8 cellular contexts compared by ENCODE assay signal in genomic region chr19:41570639-41571112, GRCh38. TPM values are rescaled to one million over a fixed set of nuclear protein-coding genes. Genes with fewer than 3 reads are reported as not detected.
DNase-seq lines count a peak whose midpoint lies in the region; ATAC-seq and TF ChIP-seq lines count a peak whose summit lies in the region.

No MANE protein-coding gene starts in this region.

- H3K27me3 Mint-ChIP-seq in naive thymus-derived CD8-positive, alpha-beta T cell = peaks cover 0 to under 1% (median 0%) of the 10 kb centered on the region in 5 donors

- no peak overlapping the region for H3K4me3 ChIP-seq in epithelial cell of esophagus (ENCODE audit: low read length)

- H3K27ac Mint-ChIP-seq in naive thymus-derived CD8-positive, alpha-beta T cell = peak overlapping the region in 7 of 10 donors; percentile 41 to 90 (median 74)

- peak overlapping the region in 2 of 10 donors; percentile 42 to 63 for H3K4me3 Mint-ChIP-seq in naive thymus-derived CD8-positive, alpha-beta T cell

- H3K36me3 Mint-ChIP-seq in naive thymus-derived CD8-positive, alpha-beta T cell = peaks cover 0 to 46% (median 4%) of the 10 kb centered on the region in 3 donors

- peak; percentile 97 for TF ChIP-seq CTCF in epithelial cell of esophagus (IDR thresholded peaks at IDR 0.05; ENCODE audit: insufficient read depth, low read depth, low read length, missing control alignments)

- peak; percentile 98 to 99 for ATAC-seq in naive thymus-derived CD8-positive, alpha-beta T cell
- no peak for ATAC-seq in HG03457 (IDR thresholded peaks at IDR 0.05; ENCODE audit: unreplicated experiment)

- peaks cover 17 to 53% (median 47%) of the 10 kb centered on the region in 4 donors for H3K4me1 Mint-ChIP-seq in naive thymus-derived CD8-positive, alpha-beta T cell

- no peaks in the 10 kb centered on the region for H3K9me3 Mint-ChIP-seq in naive thymus-derived CD8-positive, alpha-beta T cell

- DNase-seq in COLO829 (ENCODE audit: low spot score) (peak; percentile 57), HS-5 (ENCODE audit: low read depth) (peak; percentile 16), NOMO-1 treated with DMSO at 0.1 percent for 48 hours (lab: John Stamatoyannopoulos, UW; ENCODE audit: unreplicated experiment) (peak; percentile 75), epithelial cell of esophagus (ENCODE audit: low read depth) (peak; percentile 75)
- DNase-seq in activated CD8-positive, alpha-beta memory T cell treated with anti-CD3 and anti-CD28 coated beads for 48 hours (ENCODE audit: low read depth in 2 of 3, low spot score in 2 of 3) = peak in 2 of 3 experiments; percentile 60 to 78
- peak; percentile 69 to 92 (median 83) for DNase-seq in naive thymus-derived CD8-positive, alpha-beta T cell
- peak; percentile 66 to 68 for DNase-seq in stimulated activated CD8-positive, alpha-beta memory T cell treated with anti-CD3 and anti-CD28 coated beads, Interleukin-7, amount 100 ng/mL, for 4 hours (ENCODE audit: low read depth in 2 of 2)

- POLR2A ChIA-PET in naive thymus-derived CD8-positive, alpha-beta T cell (lab: Charles Lee) = interaction anchor here (0.7 to 23.1 kb wide), 6 partner anchors 10 to 307 kb away, joined by 3 to 562 read pairs (median 4); partner anchors contain the start of gene HNRNPUL1

RNA-seq across cellular contexts. Expression of gene CEACAM21, which starts 5.3 kb away (rescaled TPM):
- 10 to 100 TPM; 56.7 to 59.1 TPM for total RNA-seq in naive thymus-derived CD8-positive, alpha-beta T cell
- polyA plus RNA-seq in naive thymus-derived CD8-positive, alpha-beta T cell = 10 to 100 TPM; 16.7 to 44.2 (median 19.8) TPM

RNA-seq across cellular contexts. Expression of gene CEACAM4, which starts 56.2 kb away (rescaled TPM):
- not detected for total RNA-seq in naive thymus-derived CD8-positive, alpha-beta T cell
- polyA plus RNA-seq in naive thymus-derived CD8-positive, alpha-beta T cell = not detected

Comparison
In these comparisons a context has a peak if more than half of its experiments do, and no peak if none do; other contexts are left out.
1. DNase-seq: peak in every context shown above with its lines; median percentile 83 in naive thymus-derived CD8-positive, alpha-beta T cell; 75 in NOMO-1 treated with DMSO at 0.1 percent for 48 hours; 75 in epithelial cell of esophagus; 69 in activated CD8-positive, alpha-beta memory T cell treated with anti-CD3 and anti-CD28 coated beads for 48 hours; 67 in stimulated activated CD8-positive, alpha-beta memory T cell treated with anti-CD3 and anti-CD28 coated beads, Interleukin-7, amount 100 ng/mL, for 4 hours; 57 in COLO829; 16 in HS-5.